24 cellular contexts compared by ENCODE assay signal in the genomic region with DNA sequence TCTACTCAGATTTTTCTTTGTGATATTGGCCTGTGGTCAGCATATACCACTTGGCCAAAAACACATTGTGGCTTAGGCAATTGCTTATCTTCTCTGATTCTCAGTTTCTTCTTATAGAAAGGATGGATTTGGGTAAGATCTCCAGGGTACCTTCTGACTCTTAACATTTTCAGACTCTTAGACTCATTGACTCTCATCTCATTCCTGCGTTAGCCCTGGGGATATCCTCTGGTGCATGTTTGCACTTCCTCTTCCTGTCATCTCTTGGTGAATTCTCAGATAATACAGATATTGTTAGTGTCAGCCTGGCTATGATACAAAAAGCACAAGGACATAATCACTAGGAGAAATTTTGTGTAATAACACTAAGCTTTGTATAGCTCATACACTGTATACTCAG.
"Had no signal": no experiment of that assay in that cellular context is flagged by ENCODE, and none has a peak within 500 bp of the region (broad histone marks: within the 10 kb centered on the region; RNA-seq: fewer than 3 reads in every experiment).

No MANE protein-coding gene starts in this region.

- H3K36me3 ChIP-seq: left ventricle myocardium inferior, neural progenitor cell, ovary, prostate gland, stomach, thyroid gland, transverse colon, upper lobe of left lung had no signal

- H3K27ac ChIP-seq: left ventricle myocardium inferior, neural progenitor cell, ovary, prostate gland, skin epidermis, stomach, testis, thyroid gland, transverse colon, upper lobe of left lung had no signal

- DNase-seq: islet precursor cell; left ventricle myocardium inferior; mesendoderm; naive B cell; natural killer cell; nephron progenitor cell; ovary; retina; right cardiac atrium; stimulated activated CD4-positive, alpha-beta T cell treated with anti-CD3 and anti-CD28 coated beads, Interleukin-12 subunit alpha, Interleukin-12 subunit beta, amount 100 ng/mL, for 4 hours; stimulated activated CD4-positive, alpha-beta T cell treated with anti-CD3 and anti-CD28 coated beads, Interleukin-15, amount 100 ng/mL, for 24 hours; stimulated activated CD4-positive, alpha-beta T cell treated with anti-CD3 and anti-CD28 coated beads, Interleukin-2, amount 100 ng/mL, for 24 hours; stimulated activated CD4-positive, alpha-beta T cell treated with anti-CD3 and anti-CD28 coated beads, Interleukin-4, amount 100 ng/mL, for 1 hour; stimulated activated naive B cell treated with anti-CD40 and anti-IgM and Interleukin-4, amounts not matched to agents 10 μg/mL and 1 μg/mL and 100 μg/mL, for 72 hours; stimulated activated naive CD8-positive, alpha-beta T cell treated with anti-CD3 and anti-CD28 coated beads, Interleukin-15, Interleukin-2, amounts not matched to agents 100 U/mL and 50 U/mL, for 24 hours; stomach; testis; thyroid gland; transverse colon; upper lobe of left lung had no signal

- H2AFZ ChIP-seq: neural progenitor cell had no signal

- H3K9ac ChIP-seq: neural progenitor cell had no signal

- H3K9me3 ChIP-seq: ovary, prostate gland, testis, thyroid gland, transverse colon, upper lobe of left lung had no signal

- H3K4me1 ChIP-seq: left ventricle myocardium inferior, neural progenitor cell, prostate gland, stomach, testis, thyroid gland, transverse colon, upper lobe of left lung had no signal

- H3K4me3 ChIP-seq: left ventricle myocardium inferior, lung, neural progenitor cell, ovary, prostate gland, skin epidermis, stomach, testis, thyroid gland, transverse colon, upper lobe of left lung had no signal

- H3K4me2 ChIP-seq: neural progenitor cell had no signal

- H3K27me3 ChIP-seq: neural progenitor cell, ovary, stomach, testis, thyroid gland, transverse colon, upper lobe of left lung had no signal
